25 cellular contexts compared by ENCODE assay signal in genomic region chr17:65659512-65659911, GRCh38.
"Had no signal": no experiment of that assay in that cellular context is flagged by ENCODE, and none has a peak within 500 bp of the region (broad histone marks: within the 10 kb centered on the region; RNA-seq: fewer than 3 reads in every experiment).

No MANE protein-coding gene starts in this region.

- DNase-seq: dermis blood vessel endothelial cell; dorsolateral prefrontal cortex; effector CD4-positive, alpha-beta T cell; effector memory CD4-positive, alpha-beta T cell; foreskin fibroblast; foreskin melanocyte; gastrocnemius medialis; glutamatergic neuron; head of caudate nucleus; heart right ventricle; hippocampal formation; left cardiac atrium; left lung; left ventricle myocardium superior; mammary epithelial cell; mesendoderm; midbrain had no signal

- H3K4me3 Mint-ChIP-seq: memory B cell had no signal

- H3K9me3 ChIP-seq: esophagus muscularis mucosa, gastrocnemius medialis, heart right ventricle, left lung had no signal

- H3K27me3 Mint-ChIP-seq: memory B cell had no signal

- ATAC-seq: gastrocnemius medialis, heart right ventricle, left cardiac atrium, left lung, left ventricle myocardium superior had no signal

- H3K27ac ChIP-seq: coronary artery, dorsolateral prefrontal cortex, esophagus muscularis mucosa, gastrocnemius medialis, heart right ventricle, left lung had no signal

- H3K27me3 ChIP-seq: dorsolateral prefrontal cortex, esophagus muscularis mucosa, gastrocnemius medialis, heart right ventricle, left lung had no signal

- H3K4me1 ChIP-seq: gastrocnemius medialis, heart right ventricle had no signal

- H3K36me3 Mint-ChIP-seq: memory B cell had no signal

- H3K36me3 ChIP-seq: esophagus muscularis mucosa, gastrocnemius medialis, heart right ventricle, left lung had no signal

- FAIRE-seq: colon, endothelial cell of umbilical vein, islet of Langerhans, keratinocyte had no signal

- H3K4me3 ChIP-seq: coronary artery, dorsolateral prefrontal cortex, esophagus muscularis mucosa, gastrocnemius medialis, heart right ventricle, left lung, lung had no signal

- H3K27ac Mint-ChIP-seq: memory B cell had no signal
